Comparison of ENCODE assay signal across 8 cellular contexts in genomic region chr13:48302920-48303330, GRCh38. TPM values are rescaled to one million over a fixed set of nuclear protein-coding genes. Genes with fewer than 3 reads are reported as not detected.
DNase-seq lines count a peak whose midpoint lies in the region; ATAC-seq and TF ChIP-seq lines count a peak whose summit lies in the region.

No MANE protein-coding gene starts in this region.

- WGBS in iPS DF 6.9 (ENCODE audit: insufficient coverage, insufficient read length): no CpG with 5 or more reads among the region's 8 CpGs
- 14% methylated on average over 8 of the region's 8 CpGs for WGBS in smooth muscle cell (ENCODE audit: low lambda C conversion rate)

- H3K4me3 Mint-ChIP-seq in activated CD8-positive, alpha-beta T cell treated with anti-CD3 and anti-CD28 coated beads, Interleukin-2, amount 10 ng/mL, durations not matched to agents 7 days and 5 days: peak overlapping the region; percentile 94

- peaks cover 9% of the 10 kb centered on the region for H3K4me1 ChIP-seq in A673 (ENCODE audit: insufficient read depth, low read length, poor library complexity, severe bottlenecking)
- H3K4me1 ChIP-seq in iPS DF 6.9 (ENCODE audit: control insufficient read depth, insufficient read depth, low read length): no peaks in the 10 kb centered on the region
- H3K4me1 ChIP-seq in smooth muscle cell (ENCODE audit: low read depth): peaks cover 9% of the 10 kb centered on the region

- intact Hi-C loops in A673 (cut with micrococcal nuclease; ENCODE audit: unreplicated experiment): loop anchor here (10.0 kb wide), 1 partner anchor 148 kb away; no protein-coding TSS in a partner anchor

- no peak for TF ChIP-seq CTCF in A673 (conservative IDR thresholded peaks at IDR 0.05; ENCODE audit: low read depth, low read length)
- TF ChIP-seq CTCF in smooth muscle cell (IDR thresholded peaks at IDR 0.05; ENCODE audit: borderline replicate concordance, insufficient read depth, poor library complexity, severe bottlenecking): no peak

- no peaks in the 10 kb centered on the region for H3K36me3 ChIP-seq in A673 (ENCODE audit: insufficient read depth, low read length, poor library complexity, severe bottlenecking)
- no peaks in the 10 kb centered on the region for H3K36me3 ChIP-seq in iPS DF 6.9 (ENCODE audit: control insufficient read depth, insufficient read depth, low read length)
- H3K36me3 ChIP-seq in smooth muscle cell (ENCODE audit: low read depth): no peaks in the 10 kb centered on the region

- H3K27ac ChIP-seq in A673 (ENCODE audit: low read depth, low read length, poor library complexity, severe bottlenecking): peak overlapping the region; percentile 96
- no peak overlapping the region for H3K27ac ChIP-seq in iPS DF 6.9 (ENCODE audit: low read length)
- H3K27ac ChIP-seq in smooth muscle cell (ENCODE audit: low read depth): peak overlapping the region; percentile 97

- H3K4me2 ChIP-seq in smooth muscle cell: peak overlapping the region; percentile 100

- peak overlapping the region; percentile 100 for H2AFZ ChIP-seq in smooth muscle cell (ENCODE audit: low read depth)

- H3K27ac Mint-ChIP-seq in activated CD8-positive, alpha-beta T cell treated with anti-CD3 and anti-CD28 coated beads, Interleukin-2, amount 10 ng/mL, durations not matched to agents 7 days and 5 days: peak overlapping the region; percentile 98

- BruUV-seq in A673 (replicated peaks; lab: Mats Ljungman, UMichigan): no TSS peak

- peaks cover 29% of the 10 kb centered on the region for H3K4me1 Mint-ChIP-seq in activated CD8-positive, alpha-beta T cell treated with anti-CD3 and anti-CD28 coated beads, Interleukin-2, amount 10 ng/mL, durations not matched to agents 7 days and 5 days (ENCODE audit: low read depth)

- ATAC-seq in GM21723 (IDR thresholded peaks at IDR 0.05; ENCODE audit: unreplicated experiment): peak; percentile 19
- ATAC-seq in activated CD8-positive, alpha-beta T cell treated with anti-CD3 and anti-CD28 coated beads, Interleukin-2, amount 10 ng/mL, durations not matched to agents 7 days and 5 days: no peak

- H3K4me3 ChIP-seq in A673 (ENCODE audit: low read depth, low read length, poor library complexity, severe bottlenecking) (peak overlapping the region; percentile 88), iPS DF 6.9 (ENCODE audit: low read length) (peak overlapping the region; percentile 90; the same call in 1 of the 2 replicates), smooth muscle cell (peak overlapping the region; percentile 100)

- DNase-seq in A673 (ENCODE audit: low spot score): no peak
- DNase-seq in activated CD8-positive, alpha-beta T cell treated with anti-CD3 and anti-CD28 coated beads, Interleukin-2, amount 10 ng/mL, durations not matched to agents 7 days and 5 days: no peak
- no peak for DNase-seq in iPS DF 6.9 (ENCODE audit: low read depth, low spot score)
- DNase-seq in smooth muscle cell (lab: John Stamatoyannopoulos, UW; ENCODE audit: unreplicated experiment): no peak
- DNase-seq in NCI-H187 treated with DMSO at 0.1 percent for 48 hours (lab: John Stamatoyannopoulos, UW): no peak
- DNase-seq in ureter (ENCODE audit: low spot score): no peak
- no peak for DNase-seq in activated CD4-positive, CD25-positive, alpha-beta regulatory T cell treated with anti-CD3 and anti-CD28 coated beads, Interleukin-2, amount 50 U/mL, for 72 hours

- H3K27me3 Mint-ChIP-seq in activated CD8-positive, alpha-beta T cell treated with anti-CD3 and anti-CD28 coated beads, Interleukin-2, amount 10 ng/mL, durations not matched to agents 7 days and 5 days (ENCODE audit: low read depth): no peaks in the 10 kb centered on the region

- H3K79me2 ChIP-seq in smooth muscle cell (ENCODE audit: low read depth): peaks cover 35% of the 10 kb centered on the region

- peaks cover 13% of the 10 kb centered on the region for H4K20me1 ChIP-seq in smooth muscle cell (ENCODE audit: low read depth)

- peak overlapping the region; percentile 96 for H3K9ac ChIP-seq in smooth muscle cell (ENCODE audit: low read depth)

- CTCF ChIA-PET in A673 (lab: Charles Lee): no interaction called here
- CTCF ChIA-PET in activated CD8-positive, alpha-beta T cell treated with anti-CD3 and anti-CD28 coated beads, Interleukin-2, amount 10 ng/mL, durations not matched to agents 7 days and 5 days (lab: Charles Lee): interaction anchor here (1.3 to 3.2 kb wide), 6 partner anchors 9 to 263 kb away, joined by 4 to 12 read pairs (median 6); partner anchors contain the start of gene MED4

- peaks cover 27% of the 10 kb centered on the region for H3K36me3 Mint-ChIP-seq in activated CD8-positive, alpha-beta T cell treated with anti-CD3 and anti-CD28 coated beads, Interleukin-2, amount 10 ng/mL, durations not matched to agents 7 days and 5 days (ENCODE audit: low read depth)

- POLR2A ChIA-PET in A673 (lab: Charles Lee; ENCODE audit: low non-redundant PET): no interaction called here
- POLR2A ChIA-PET in activated CD8-positive, alpha-beta T cell treated with anti-CD3 and anti-CD28 coated beads, Interleukin-2, amount 10 ng/mL, durations not matched to agents 7 days and 5 days (lab: Charles Lee): interaction anchor here (0.6 to 2.0 kb wide), 11 partner anchors 9 to 266 kb away, joined by 3 to 12 read pairs (median 6); partner anchors contain the start of genes MED4, NUDT15 and RCBTB2

- H3K9me3 ChIP-seq in A673 (ENCODE audit: low read depth, low read length, poor library complexity, severe bottlenecking) (no peaks in the 10 kb centered on the region), iPS DF 6.9 (ENCODE audit: control insufficient read depth, insufficient read depth, low read length) (no peaks in the 10 kb centered on the region), smooth muscle cell (replicated peaks; ENCODE audit: low read depth) (no peaks in the 10 kb centered on the region)

- no peaks in the 10 kb centered on the region for H3F3A ChIP-seq in smooth muscle cell (ENCODE audit: low read depth)

- H3K27me3 ChIP-seq in A673 (replicated peaks; ENCODE audit: insufficient read depth, low read depth, low read length, poor library complexity) (no peaks in the 10 kb centered on the region), iPS DF 6.9 (ENCODE audit: control insufficient read depth, insufficient read depth, low read length) (no peaks in the 10 kb centered on the region), smooth muscle cell (ENCODE audit: low read depth) (peaks cover 5% of the 10 kb centered on the region)

- H3K9me3 Mint-ChIP-seq in activated CD8-positive, alpha-beta T cell treated with anti-CD3 and anti-CD28 coated beads, Interleukin-2, amount 10 ng/mL, durations not matched to agents 7 days and 5 days (ENCODE audit: insufficient read depth): no peaks in the 10 kb centered on the region

RNA-seq across cellular contexts. Expression of gene RB1, which starts 0.6 kb away (rescaled TPM):
- 52.9 and 57.1 TPM in 2 replicates for total RNA-seq in A673 (2021)
- total RNA-seq in activated CD8-positive, alpha-beta T cell treated with anti-CD3 and anti-CD28 coated beads, Interleukin-2, amount 10 ng/mL, durations not matched to agents 7 days and 5 days: 10 to 100 TPM; 61.7 to 64.6 TPM
- total RNA-seq in smooth muscle cell: 38.1 and 40.2 TPM in 2 replicates
- 12.5 and 15.1 TPM in 2 replicates for polyA plus RNA-seq in smooth muscle cell
- total RNA-seq in ureter: 34.8 TPM
